Comparison of ENCODE assay signal across 18 cellular contexts in genomic region chr6:15511248-15512125, GRCh38.
A peak's percentile ranks its signal among the peaks of the same experiment; 100 is the strongest.
DNase-seq lines count a peak whose midpoint lies in the region; ATAC-seq and TF ChIP-seq lines count a peak whose summit lies in the region.
"Had no signal": no experiment of that assay in that cellular context is flagged by ENCODE, and none has a peak within 500 bp of the region (broad histone marks: within the 10 kb centered on the region; RNA-seq: fewer than 3 reads in every experiment).

No MANE protein-coding gene starts in this region.

- H3K4me1 Mint-ChIP-seq in dendritic cell treated with granulocyte-macrophage colony-stimulating factor and Interleukin-4, amounts not matched to agents 40 ng/mL and 50 ng/mL, for 4 days (ENCODE audit: low read depth) = peaks cover 90% of the 10 kb centered on the region
- H3K4me1 Mint-ChIP-seq in stimulated activated effector memory CD8-positive, alpha-beta T cell treated with anti-CD3 and anti-CD28 coated beads, Interleukin-12 subunit alpha, Interleukin-12 subunit beta, amount 100 ng/mL, for 72 hours = peaks cover 21% of the 10 kb centered on the region

- H3K9ac ChIP-seq in liver (ENCODE audit: low read depth in 1 of 2, low read length in 2 of 2) = no peak overlapping the region

- peak overlapping the region; percentile 82 to 96 for H3K27ac Mint-ChIP-seq in activated naive CD4-positive, alpha-beta T cell treated with anti-CD3 and anti-CD28 coated beads, Interleukin-2, amount 50 U/mL, for 72 hours
- H3K27ac Mint-ChIP-seq in dendritic cell treated with granulocyte-macrophage colony-stimulating factor and Interleukin-4, amounts not matched to agents 40 ng/mL and 50 ng/mL, for 4 days = peak overlapping the region; percentile 76
- peak overlapping the region; percentile 83 for H3K27ac Mint-ChIP-seq in stimulated activated effector memory CD8-positive, alpha-beta T cell treated with anti-CD3 and anti-CD28 coated beads, Interleukin-12 subunit alpha, Interleukin-12 subunit beta, amount 100 ng/mL, for 72 hours
- H3K27ac Mint-ChIP-seq: activated naive CD4-positive, alpha-beta T cell treated with anti-CD3 and anti-CD28 coated beads, Interleukin-2, amount 50 U/mL, for 24 hours; stimulated activated naive CD8-positive, alpha-beta T cell treated with anti-CD3 and anti-CD28 coated beads, Interleukin-15, Interleukin-2, amounts not matched to agents 100 ng/mL and 50 ng/mL, for 24 hours had no signal

- DNase-seq in activated naive CD4-positive, alpha-beta T cell treated with anti-CD3 and anti-CD28 coated beads, Interleukin-2, amount 50 U/mL, for 72 hours (ENCODE audit: low spot score in 2 of 2) = no peak
- DNase-seq in activated naive CD4-positive, alpha-beta T cell treated with Interleukin-2 at 50 U/mL for 16 hours = no peak
- no peak for DNase-seq in stimulated activated effector memory CD8-positive, alpha-beta T cell treated with anti-CD3 and anti-CD28 coated beads, Interleukin-12 subunit alpha, Interleukin-12 subunit beta, amount 100 ng/mL, for 72 hours (ENCODE audit: low spot score in 2 of 2)
- DNase-seq in effector memory CD4-positive, alpha-beta T cell = no peak
- DNase-seq in erythroblast (lab: John Stamatoyannopoulos, UW) (no peak), GDM1 (lab: John Stamatoyannopoulos, UW) (no peak)
- DNase-seq: ACHN, foreskin keratinocyte, GOT3, MG63, NCI-H1930, NCI-H526 treated with DMSO at 0.1 percent for 48 hours had no signal

- no peak overlapping the region for H3K4me3 Mint-ChIP-seq in dendritic cell treated with granulocyte-macrophage colony-stimulating factor and Interleukin-4, amounts not matched to agents 40 ng/mL and 50 ng/mL, for 4 days
- no peak overlapping the region for H3K4me3 Mint-ChIP-seq in stimulated activated effector memory CD8-positive, alpha-beta T cell treated with anti-CD3 and anti-CD28 coated beads, Interleukin-12 subunit alpha, Interleukin-12 subunit beta, amount 100 ng/mL, for 72 hours
- H3K4me3 Mint-ChIP-seq: activated naive CD4-positive, alpha-beta T cell treated with anti-CD3 and anti-CD28 coated beads, Interleukin-2, amount 50 U/mL, for 24 hours; stimulated activated naive CD8-positive, alpha-beta T cell treated with anti-CD3 and anti-CD28 coated beads, Interleukin-15, Interleukin-2, amounts not matched to agents 100 ng/mL and 50 ng/mL, for 24 hours had no signal

- H3K4me1 ChIP-seq in liver (ENCODE audit: control insufficient read depth in 4 of 4, insufficient read depth in 4 of 4, low read length in 3 of 4) = peaks cover 0 to 14% (median 8%) of the 10 kb centered on the region in 4 donors
- no peaks in the 10 kb centered on the region for H3K4me1 ChIP-seq in effector memory CD4-positive, alpha-beta T cell (ENCODE audit: control insufficient read depth, insufficient read depth, low read length, poor library complexity, severe bottlenecking)
- H3K4me1 ChIP-seq: foreskin keratinocyte had no signal

- ATAC-seq in activated naive CD4-positive, alpha-beta T cell treated with anti-CD3 and anti-CD28 coated beads, Interleukin-2, amount 50 U/mL, for 72 hours = no peak
- ATAC-seq in stimulated activated effector memory CD8-positive, alpha-beta T cell treated with anti-CD3 and anti-CD28 coated beads, Interleukin-12 subunit alpha, Interleukin-12 subunit beta, amount 100 ng/mL, for 72 hours = no peak
- ATAC-seq: foreskin keratinocyte had no signal

- 70% methylated on average over 14 of the region's 14 CpGs for WGBS in liver

- H3K27me3 ChIP-seq in liver (ENCODE audit: control insufficient read depth in 4 of 4, insufficient read depth in 4 of 4, low read length in 3 of 4) = no peaks in the 10 kb centered on the region
- H3K27me3 ChIP-seq in effector memory CD4-positive, alpha-beta T cell (replicated peaks; ENCODE audit: control insufficient read depth, insufficient read depth, low read length, poor library complexity, severe bottlenecking) = no peaks in the 10 kb centered on the region
- H3K27me3 ChIP-seq: foreskin keratinocyte, MG63 had no signal

- no peak for TF ChIP-seq POLR2A in erythroblast (IDR thresholded peaks at IDR 0.05; ENCODE audit: low read length)

- no peaks in the 10 kb centered on the region for H3K9me3 Mint-ChIP-seq in activated naive CD4-positive, alpha-beta T cell treated with anti-CD3 and anti-CD28 coated beads, Interleukin-2, amount 50 U/mL, for 72 hours
- H3K9me3 Mint-ChIP-seq in dendritic cell treated with granulocyte-macrophage colony-stimulating factor and Interleukin-4, amounts not matched to agents 40 ng/mL and 50 ng/mL, for 4 days = no peaks in the 10 kb centered on the region
- H3K9me3 Mint-ChIP-seq in stimulated activated effector memory CD8-positive, alpha-beta T cell treated with anti-CD3 and anti-CD28 coated beads, Interleukin-12 subunit alpha, Interleukin-12 subunit beta, amount 100 ng/mL, for 72 hours = no peaks in the 10 kb centered on the region
- H3K9me3 Mint-ChIP-seq: activated naive CD4-positive, alpha-beta T cell treated with anti-CD3 and anti-CD28 coated beads, Interleukin-2, amount 50 U/mL, for 24 hours; stimulated activated naive CD8-positive, alpha-beta T cell treated with anti-CD3 and anti-CD28 coated beads, Interleukin-15, Interleukin-2, amounts not matched to agents 100 ng/mL and 50 ng/mL, for 24 hours had no signal

- H3K36me3 Mint-ChIP-seq in activated naive CD4-positive, alpha-beta T cell treated with anti-CD3 and anti-CD28 coated beads, Interleukin-2, amount 50 U/mL, for 72 hours = peaks cover 27 to 46% of the 10 kb centered on the region in 2 donors
- H3K36me3 Mint-ChIP-seq in dendritic cell treated with granulocyte-macrophage colony-stimulating factor and Interleukin-4, amounts not matched to agents 40 ng/mL and 50 ng/mL, for 4 days (ENCODE audit: low read depth) = peaks cover 100% of the 10 kb centered on the region
- H3K36me3 Mint-ChIP-seq in stimulated activated effector memory CD8-positive, alpha-beta T cell treated with anti-CD3 and anti-CD28 coated beads, Interleukin-12 subunit alpha, Interleukin-12 subunit beta, amount 100 ng/mL, for 72 hours = peaks cover 100% of the 10 kb centered on the region

- H3K27ac ChIP-seq in liver (ENCODE audit: low read depth in 1 of 2, low read length in 2 of 2) = peak overlapping the region in 1 of 2 donors; percentile 63
- H3K27ac ChIP-seq in effector memory CD4-positive, alpha-beta T cell (ENCODE audit: insufficient read depth, low read length, poor library complexity, severe bottlenecking) = no peak overlapping the region
- H3K27ac ChIP-seq: foreskin keratinocyte had no signal

- H3K9me3 ChIP-seq in liver (ENCODE audit: control insufficient read depth in 4 of 4, low read length in 3 of 4) = no peaks in the 10 kb centered on the region
- no peaks in the 10 kb centered on the region for H3K9me3 ChIP-seq in effector memory CD4-positive, alpha-beta T cell (ENCODE audit: control insufficient read depth, low read length)
- H3K9me3 ChIP-seq: MG63 had no signal

- no peaks in the 10 kb centered on the region for H3K27me3 Mint-ChIP-seq in dendritic cell treated with granulocyte-macrophage colony-stimulating factor and Interleukin-4, amounts not matched to agents 40 ng/mL and 50 ng/mL, for 4 days
- H3K27me3 Mint-ChIP-seq: activated naive CD4-positive, alpha-beta T cell treated with anti-CD3 and anti-CD28 coated beads, Interleukin-2, amount 50 U/mL, for 24 hours; stimulated activated naive CD8-positive, alpha-beta T cell treated with anti-CD3 and anti-CD28 coated beads, Interleukin-15, Interleukin-2, amounts not matched to agents 100 ng/mL and 50 ng/mL, for 24 hours had no signal

- TF ChIP-seq CTCF in liver (IDR thresholded peaks at IDR 0.05; ENCODE audit: low read depth, low read length, missing input control) = no peak

- no peak overlapping the region for H3K4me3 ChIP-seq in liver (ENCODE audit: low read depth in 1 of 3, low read length in 3 of 3)
- H3K4me3 ChIP-seq in effector memory CD4-positive, alpha-beta T cell (ENCODE audit: insufficient read depth, low read depth, low read length, poor library complexity, severe bottlenecking) = no peak overlapping the region
- H3K4me3 ChIP-seq: GM12878, MG63, smooth muscle cell had no signal

- TF ChIP-seq RAD21 in liver (IDR thresholded peaks at IDR 0.05) = peak in 1 of 2 donors; percentile 11

- intact Hi-C loops in dendritic cell treated with granulocyte-macrophage colony-stimulating factor and Interleukin-4, amounts not matched to agents 40 ng/mL and 50 ng/mL, for 4 days (cut with micrococcal nuclease) = no loop called here

- peaks cover 0 to 13% (median 3%) of the 10 kb centered on the region in 4 donors for H3K36me3 ChIP-seq in liver (ENCODE audit: control insufficient read depth in 4 of 4, insufficient read depth in 3 of 4, low read depth in 1 of 4, low read length in 3 of 4)
- H3K36me3 ChIP-seq in effector memory CD4-positive, alpha-beta T cell (ENCODE audit: control insufficient read depth, insufficient read depth, low read length) = peaks cover 72% of the 10 kb centered on the region
- H3K36me3 ChIP-seq: MG63 had no signal

TF ChIP-seq in liver, 16 proteins besides CTCF, POLR2A, EP300 and RAD21 (continues in another document):
- peak; percentile 72 to 87 for TF ChIP-seq RXRA (IDR thresholded peaks at IDR 0.05)
- TF ChIP-seq FOXA1 (IDR thresholded peaks at IDR 0.05) = no peak
- TF ChIP-seq EGR1 (IDR thresholded peaks at IDR 0.05; ENCODE audit: low read depth in 2 of 2) = no peak
- TF ChIP-seq ZBTB33 (IDR thresholded peaks at IDR 0.05) = no peak
- peak; percentile 57 for TF ChIP-seq ATF3 (IDR thresholded peaks at IDR 0.05)
- TF ChIP-seq GABPA (IDR thresholded peaks at IDR 0.05 in 1 of 2, conservative IDR thresholded peaks at IDR 0.05 in 1 of 2) = no peak
- TF ChIP-seq HNF4G (IDR thresholded peaks at IDR 0.05) = no peak
- TF ChIP-seq JUND (IDR thresholded peaks at IDR 0.05) = no peak
- no peak for TF ChIP-seq TAF1 (conservative IDR thresholded peaks at IDR 0.05)
- TF ChIP-seq HNF4A (conservative IDR thresholded peaks at IDR 0.05) = peak; percentile 19 to 42
